25 cellular contexts compared by ENCODE assay signal in the genomic region with DNA sequence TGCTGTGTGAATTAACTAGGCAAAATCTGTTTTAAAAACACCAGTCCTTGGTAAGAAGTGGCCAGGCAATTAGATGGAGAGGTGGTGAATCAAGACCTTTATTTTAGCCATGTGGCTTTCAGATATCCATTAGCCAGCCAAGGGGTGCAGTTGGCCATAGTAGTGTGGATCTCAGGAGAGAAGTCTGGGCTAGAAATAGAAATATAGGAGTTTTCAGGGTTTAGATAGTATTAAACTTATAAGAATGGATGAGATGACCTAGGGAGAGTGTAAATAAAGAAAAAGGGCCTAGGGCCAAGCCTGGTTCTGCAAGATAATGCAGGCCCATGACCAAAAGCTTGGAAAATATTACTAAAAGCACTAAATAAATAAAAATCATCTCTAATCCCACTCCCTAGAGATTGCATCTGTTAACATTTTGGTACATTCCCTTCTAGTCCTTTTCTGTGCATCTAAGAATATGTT.
"Had no signal": no experiment of that assay in that cellular context is flagged by ENCODE, and none has a peak within 500 bp of the region (broad histone marks: within the 10 kb centered on the region; RNA-seq: fewer than 3 reads in every experiment).

No MANE protein-coding gene starts in this region.

- H3K27ac ChIP-seq: colonic mucosa, epithelial cell of prostate, esophagus squamous epithelium, gastrocnemius medialis, heart right ventricle, left lung, lower lobe of right lung had no signal

- H3K36me3 Mint-ChIP-seq: mesothelial cell of epicardium, naive B cell had no signal

- H3K36me3 ChIP-seq: colonic mucosa, esophagus squamous epithelium, gastrocnemius medialis, heart right ventricle, left lung, lower lobe of right lung had no signal

- H3K9me3 Mint-ChIP-seq: dendritic cell treated with granulocyte-macrophage colony-stimulating factor and Interleukin-4, amounts not matched to agents 40 ng/mL and 50 ng/mL, for 4 days; effector memory CD8-positive, alpha-beta T cell; endodermal cell; mesothelial cell of epicardium had no signal

- H3K27me3 ChIP-seq: colonic mucosa, esophagus squamous epithelium, gastrocnemius medialis, heart right ventricle, left lung had no signal

- H3K4me1 Mint-ChIP-seq: endodermal cell, naive B cell had no signal

- ATAC-seq: effector memory CD8-positive, alpha-beta T cell; esophagus mucosa; gastrocnemius medialis; heart right ventricle; left cardiac atrium; left lung; left ventricle myocardium superior; lower lobe of right lung; mucosa of descending colon had no signal

- H3K27me3 Mint-ChIP-seq: dendritic cell treated with granulocyte-macrophage colony-stimulating factor and Interleukin-4, amounts not matched to agents 40 ng/mL and 50 ng/mL, for 4 days; effector memory CD8-positive, alpha-beta T cell had no signal

- H3K4me3 ChIP-seq: colonic mucosa, esophagus squamous epithelium, gastrocnemius medialis, heart right ventricle, left lung, lower lobe of right lung, mucosa of descending colon had no signal

- H3K9me3 ChIP-seq: colonic mucosa, esophagus squamous epithelium, gastrocnemius medialis, heart right ventricle, left lung, lower lobe of right lung, mucosa of descending colon had no signal

- H3K4me3 Mint-ChIP-seq: dendritic cell treated with granulocyte-macrophage colony-stimulating factor and Interleukin-4, amounts not matched to agents 40 ng/mL and 50 ng/mL, for 4 days; effector memory CD8-positive, alpha-beta T cell; endodermal cell; mesothelial cell of epicardium; naive B cell had no signal

- H3K4me1 ChIP-seq: colonic mucosa, gastrocnemius medialis, left lung, lower lobe of right lung had no signal

- DNase-seq: colonic mucosa; cortex of kidney; effector CD8-positive, alpha-beta T cell; effector memory CD8-positive, alpha-beta T cell; endodermal cell; erythroblast; esophagus squamous epithelium; foreskin fibroblast; foreskin melanocyte; gastrocnemius medialis; glutamatergic neuron; head of caudate nucleus; heart right ventricle; hippocampal formation; left cardiac atrium; left lung; left ventricle myocardium superior; lower lobe of right lung; mesenchymal stem cell; mucosa of descending colon; naive B cell had no signal

- H3K27ac Mint-ChIP-seq: dendritic cell treated with granulocyte-macrophage colony-stimulating factor and Interleukin-4, amounts not matched to agents 40 ng/mL and 50 ng/mL, for 4 days; endodermal cell; mesothelial cell of epicardium; naive B cell had no signal
